14 cellular contexts compared by ENCODE assay signal in the genomic region with DNA sequence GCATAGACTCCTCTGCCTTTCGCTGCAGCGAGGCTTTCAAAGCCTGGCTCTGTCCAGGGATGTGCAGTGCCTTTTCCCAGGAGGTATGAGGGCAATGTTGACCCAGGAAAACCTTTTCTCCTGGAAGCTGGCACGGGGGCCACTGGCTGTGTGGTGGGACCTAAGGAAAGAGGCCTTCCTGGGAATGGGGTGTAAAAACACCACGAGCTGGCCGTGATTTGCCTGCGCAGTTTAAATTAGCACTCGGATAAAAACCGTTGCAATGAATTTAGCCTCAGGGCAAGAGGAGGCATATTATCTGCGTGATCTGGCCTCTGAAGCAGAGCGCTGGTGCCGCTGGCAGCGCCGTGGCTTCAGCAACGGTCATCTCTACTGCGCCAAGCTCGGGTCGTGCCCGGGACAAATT. TPM values are rescaled to one million over a fixed set of nuclear protein-coding genes. Genes with fewer than 3 reads are reported as not detected.
DNase-seq lines count a peak whose midpoint lies in the region; ATAC-seq and TF ChIP-seq lines count a peak whose summit lies in the region.
"Had no signal": no experiment of that assay in that cellular context is flagged by ENCODE, and none has a peak within 500 bp of the region (broad histone marks: within the 10 kb centered on the region; RNA-seq: fewer than 3 reads in every experiment).

No MANE protein-coding gene starts in this region.

- ATAC-seq in GM21447 (IDR thresholded peaks at IDR 0.05; ENCODE audit: unreplicated experiment): no peak
- no peak for ATAC-seq in GM19035 (IDR thresholded peaks at IDR 0.05; ENCODE audit: unreplicated experiment)

- peak; percentile 19 for DNase-seq in GM03348 (ENCODE audit: low spot score)
- peak; percentile 57 for DNase-seq in dedifferentiated amniotic fluid mesenchymal stem cell (ENCODE audit: extremely low spot score)
- no peak for DNase-seq in prostate gland (ENCODE audit: low spot score)
- no peak for DNase-seq in NOMO-1 treated with dmso at 0.1 percent for 144 hours (lab: John Stamatoyannopoulos, UW; ENCODE audit: unreplicated experiment)
- DNase-seq in germinal center (ENCODE audit: low spot score): no peak
- DNase-seq: activated CD4-positive, alpha-beta T cell treated with anti-CD3 and anti-CD28 coated beads, Interleukin-2, amount 50 U/mL, for 4 hours; effector CD8-positive, alpha-beta T cell; NCI-H1436; NCI-H748 treated with DMSO at 0.1 percent for 48 hours; SIG-M5 had no signal

- H3K9me3 ChIP-seq in prostate gland: no peaks in the 10 kb centered on the region

- WGBS in prostate gland: 75% methylated on average over 18 of the region's 18 CpGs

- TF ChIP-seq POLR2A in prostate gland (IDR thresholded peaks at IDR 0.05): no peak

- H3K4me1 ChIP-seq in ACC112 (ENCODE audit: control insufficient read depth, insufficient read depth, low read length, unreplicated experiment) (peaks cover 28% of the 10 kb centered on the region), prostate gland (replicated peaks) (no peaks in the 10 kb centered on the region)

- H3K4me3 ChIP-seq in ACC112 (ENCODE audit: low read depth, low read length) (peak overlapping the region; percentile 95), prostate gland (peak overlapping the region in 1 of 2 donors; percentile 47)
- H3K4me3 ChIP-seq: BLaER1 treated with 17β-estradiol and CSF1 and Interleukin-3, amounts not matched to agents 10 nM and 100 nM had no signal

- H3K36me3 ChIP-seq in ACC112 (ENCODE audit: insufficient read depth, low read length): peaks cover 13% of the 10 kb centered on the region
- no peaks in the 10 kb centered on the region for H3K36me3 ChIP-seq in prostate gland
- H3K36me3 ChIP-seq: BLaER1 treated with 17β-estradiol and CSF1 and Interleukin-3, amounts not matched to agents 10 nM and 100 nM had no signal

- H3K27me3 ChIP-seq in ACC112 (ENCODE audit: insufficient read depth, low read length): no peaks in the 10 kb centered on the region
- H3K27me3 ChIP-seq in prostate gland (replicated peaks; ENCODE audit: insufficient read depth): peaks cover 7% of the 10 kb centered on the region

- intact Hi-C loops in prostate gland (cut with DNase I): loop anchor here (5.0 kb wide), 1 partner anchor 507 kb away; no protein-coding TSS in a partner anchor

- no peak for TF ChIP-seq CTCF in prostate gland (IDR thresholded peaks at IDR 0.05)

- H2AFZ ChIP-seq in ACC112 (ENCODE audit: low read length, unreplicated experiment): peak overlapping the region; percentile 90

- H3K79me2 ChIP-seq in ACC112 (ENCODE audit: control insufficient read depth, insufficient read depth, low read length, unreplicated experiment): peaks cover 53% of the 10 kb centered on the region

- H3K27ac ChIP-seq in ACC112 (ENCODE audit: low read depth, low read length) (no peak overlapping the region), prostate gland (peak overlapping the region; percentile 73 to 77)
- H3K27ac ChIP-seq: BLaER1 treated with 17β-estradiol and CSF1 and Interleukin-3, amounts not matched to agents 10 nM and 100 nM had no signal

RNA-seq across cellular contexts. Expression of gene OSR1, which starts 3.0 kb away (rescaled TPM):
- total RNA-seq in prostate gland: 10 to 100 TPM in 1 of 2 donors, 1 to 10 TPM in 1; 9.3 to 47.9 TPM

Comparison
In these comparisons a context has a peak if more than half of its experiments do, and no peak if none do; other contexts are left out.
1. DNase-seq: peak in GM03348 (single experiment) and dedifferentiated amniotic fluid mesenchymal stem cell (single experiment); none in prostate gland (single experiment), NOMO-1 treated with dmso at 0.1 percent for 144 hours (single experiment) and germinal center (single experiment).